In the genomic region with DNA sequence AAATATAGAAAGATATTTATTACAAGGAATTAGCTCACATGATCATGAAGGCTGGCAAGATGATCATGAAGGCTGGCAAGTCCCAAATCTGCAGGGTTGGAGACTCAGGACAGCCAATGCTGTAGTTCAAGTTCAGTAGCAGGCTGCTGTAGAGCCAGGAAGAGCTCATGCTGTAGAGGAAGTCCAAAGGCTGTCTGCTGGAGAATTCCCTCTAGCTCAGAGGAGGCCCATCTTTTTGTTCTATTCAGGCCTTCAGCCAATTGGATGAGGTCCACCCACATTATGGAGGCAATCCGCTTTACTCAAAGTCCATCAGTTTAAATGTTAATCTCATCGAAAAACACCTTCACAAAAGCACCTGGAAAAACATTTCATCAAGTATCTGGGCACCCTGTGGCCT, we compare ENCODE assay signal across 1 cellular context.
TF ChIP-seq lines count a peak whose summit lies in the region.

No MANE protein-coding gene starts in this region.

TF ChIP-seq in HepG2, 621 proteins besides CTCF, POLR2A, EP300 and RAD21:
- TF ChIP-seq ZNF337 (CRISPR knock-in tag; IDR thresholded peaks at IDR 0.05; ENCODE audit: borderline replicate concordance, low read depth) (no peak), RARA (CRISPR knock-in tag; IDR thresholded peaks at IDR 0.05) (peak; percentile 25; the same call in 1 of the 2 replicates)
